7 cellular contexts compared by ENCODE assay signal in the genomic region with DNA sequence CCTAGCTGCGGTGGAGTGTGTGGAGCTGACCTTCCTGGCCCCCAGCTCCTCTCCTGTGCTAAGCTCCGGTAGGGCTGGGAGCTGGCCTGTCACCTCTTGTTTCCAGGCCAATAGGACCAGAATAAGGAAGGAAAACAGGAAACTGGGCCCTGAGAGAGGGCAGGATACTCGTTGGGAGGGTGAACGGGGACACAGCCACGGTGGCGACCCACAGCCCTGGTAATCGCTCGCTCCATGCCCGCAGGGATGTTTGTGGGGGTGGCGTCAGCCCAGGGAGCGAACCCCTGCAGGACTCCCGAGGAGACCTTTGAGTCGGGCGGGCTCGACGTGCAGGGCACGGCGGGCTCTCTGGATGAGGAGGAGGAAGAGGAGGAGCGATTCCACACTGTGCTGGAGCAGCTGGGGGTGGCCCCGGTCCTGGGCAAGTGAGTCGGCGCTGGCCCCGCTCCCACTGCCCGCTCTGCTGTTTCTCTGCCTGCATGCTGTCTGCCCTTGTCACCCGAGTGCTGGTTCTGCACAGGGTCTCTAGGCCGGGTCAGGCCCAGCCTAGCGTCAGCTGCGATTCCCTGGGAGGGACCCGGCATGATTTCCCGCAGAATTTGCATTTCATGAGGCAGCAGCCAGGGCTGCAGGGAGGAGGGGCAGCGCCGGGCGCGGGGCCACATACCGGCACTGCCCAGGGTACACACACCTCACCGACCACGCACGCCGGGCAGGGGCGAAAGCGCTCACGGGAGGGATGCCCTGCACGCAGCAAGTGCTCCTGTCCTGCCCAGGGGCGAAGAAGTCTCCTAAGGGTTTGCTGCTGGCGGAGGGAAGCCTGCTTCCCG. TPM values are rescaled to one million over a fixed set of nuclear protein-coding genes. Genes with fewer than 3 reads are reported as not detected.
DNase-seq lines count a peak whose midpoint lies in the region; ATAC-seq and TF ChIP-seq lines count a peak whose summit lies in the region.
"Had no signal": no experiment of that assay in that cellular context is flagged by ENCODE, and none has a peak within 500 bp of the region (broad histone marks: within the 10 kb centered on the region; RNA-seq: fewer than 3 reads in every experiment).

No MANE protein-coding gene starts in this region.

- no peaks in the 10 kb centered on the region for H3K9me2 ChIP-seq in Loucy (replicated peaks; ENCODE audit: low read depth, low read length)

- no peak for ATAC-seq in HG03457 (IDR thresholded peaks at IDR 0.05; ENCODE audit: unreplicated experiment)

- no peaks in the 10 kb centered on the region for H3K36me3 ChIP-seq in Loucy (ENCODE audit: insufficient read depth, low read length)
- H3K36me3 ChIP-seq: ovary had no signal

- peak overlapping the region; percentile 88 for H3K9ac ChIP-seq in Loucy (ENCODE audit: low read depth, low read length, poor library complexity, severe bottlenecking)

- H3K27me3 ChIP-seq in Loucy (ENCODE audit: insufficient read depth, low read length, poor library complexity, severe bottlenecking) = no peaks in the 10 kb centered on the region
- H3K27me3 ChIP-seq: ovary had no signal

- peaks cover 21% of the 10 kb centered on the region for H3K4me1 Mint-ChIP-seq in endothelial cell (ENCODE audit: unreplicated experiment)

- H3K36me3 Mint-ChIP-seq in endothelial cell (ENCODE audit: low read depth, unreplicated experiment) = no peaks in the 10 kb centered on the region

- no peak overlapping the region for H3K27ac Mint-ChIP-seq in endothelial cell (ENCODE audit: unreplicated experiment)

- H3K27me3 Mint-ChIP-seq in endothelial cell (ENCODE audit: unreplicated experiment) = peaks cover 18% of the 10 kb centered on the region

- H3K4me3 Mint-ChIP-seq in endothelial cell (ENCODE audit: unreplicated experiment) = peak overlapping the region; percentile 80

- H3K9me3 Mint-ChIP-seq in endothelial cell (ENCODE audit: unreplicated experiment) = no peaks in the 10 kb centered on the region

- H3F3A ChIP-seq in Loucy (ENCODE audit: low read depth) = no peaks in the 10 kb centered on the region

- no peak overlapping the region for H2AFZ ChIP-seq in Loucy (ENCODE audit: low read length)

- peaks cover 33% of the 10 kb centered on the region for H3K4me1 ChIP-seq in Loucy (ENCODE audit: insufficient read depth, low read length, poor library complexity, severe bottlenecking)

- TF ChIP-seq CTCF in Loucy (conservative IDR thresholded peaks at IDR 0.05; ENCODE audit: low read length) = no peak
- no peak for TF ChIP-seq CTCF in endothelial cell (IDR thresholded peaks at IDR 0.05; ENCODE audit: unreplicated experiment)

- DNase-seq in endothelial cell (ENCODE audit: low spot score) (peak; percentile 48), skeletal muscle cell (ENCODE audit: low read depth) (no peak), HUDEP-2 (lab: John Stamatoyannopoulos, UW; ENCODE audit: unreplicated experiment in 76 of 76) (no peak), NCI-H128 (lab: John Stamatoyannopoulos, UW; ENCODE audit: unreplicated experiment) (no peak)

- H3K9me3 ChIP-seq in Loucy (ENCODE audit: insufficient read depth, low read depth, low read length) = no peaks in the 10 kb centered on the region
- H3K9me3 ChIP-seq: ovary had no signal

- peaks cover 3% of the 10 kb centered on the region for H4K20me1 ChIP-seq in Loucy (ENCODE audit: insufficient read depth, low read length, poor library complexity, severe bottlenecking)

- H3K4me3 ChIP-seq in Loucy (ENCODE audit: low read length, poor library complexity, severe bottlenecking) = no peak overlapping the region
- H3K4me3 ChIP-seq in skeletal muscle cell (ENCODE audit: low read depth, low read length) = peak overlapping the region; percentile 42

- peaks cover 11% of the 10 kb centered on the region; the same call in 1 of the 2 replicates for H3K79me2 ChIP-seq in Loucy (ENCODE audit: insufficient read depth, low read length)

- no peak overlapping the region for H3K4me2 ChIP-seq in Loucy (ENCODE audit: low read depth, low read length, poor library complexity, severe bottlenecking)

RNA-seq across cellular contexts. Expression of gene CRACR2B, which starts 1.6 kb away (rescaled TPM):
- 28.8 TPM for total RNA-seq in endothelial cell (ENCODE audit: unreplicated experiment)

RNA-seq across cellular contexts. Expression of gene CD151, which starts 3.4 kb away (rescaled TPM):
- 49.6 TPM for total RNA-seq in endothelial cell (ENCODE audit: unreplicated experiment)

RNA-seq across cellular contexts. Expression of gene PNPLA2, which starts 10.6 kb away (rescaled TPM):
- total RNA-seq in endothelial cell (ENCODE audit: unreplicated experiment) = 40.5 TPM

RNA-seq across cellular contexts. Expression of gene POLR2L, which starts 13.0 kb away (rescaled TPM):
- total RNA-seq in endothelial cell (ENCODE audit: unreplicated experiment) = 76.7 TPM

RNA-seq across cellular contexts. Expression of gene TSPAN4, which starts 13.3 kb away (rescaled TPM):
- 26.4 TPM for total RNA-seq in endothelial cell (ENCODE audit: unreplicated experiment)
